ENCODE assay signal across 32 cellular contexts in the genomic region with DNA sequence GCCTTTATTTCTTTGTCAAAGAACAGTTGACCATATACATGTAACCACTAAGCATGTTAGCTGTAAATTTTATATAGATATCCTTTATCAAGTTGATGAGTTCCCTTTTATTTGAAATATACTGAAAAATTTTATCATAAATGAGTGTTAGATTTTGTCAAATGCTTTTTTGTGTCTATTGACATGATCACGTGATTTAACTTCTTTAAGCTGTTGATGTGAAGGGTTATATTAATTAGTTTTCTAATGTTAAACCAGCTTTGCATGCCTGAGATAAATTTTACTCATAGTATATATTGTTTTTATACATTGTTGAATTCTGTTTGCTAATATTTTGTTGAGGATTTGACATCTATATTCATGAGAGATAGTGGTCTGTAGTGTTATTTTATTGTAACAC.
DNase-seq lines count a peak whose midpoint lies in the region; ATAC-seq, FAIRE-seq and TF ChIP-seq lines count a peak whose summit lies in the region.
"Had no signal": no experiment of that assay in that cellular context is flagged by ENCODE, and none has a peak within 500 bp of the region (broad histone marks: within the 10 kb centered on the region; RNA-seq: fewer than 3 reads in every experiment).

No MANE protein-coding gene starts in this region.

- CTCF ChIA-PET in HepG2 (lab: Yijun Ruan, JAX; ENCODE audit: low intra/inter-chr PET ratio, low total read pairs), result no interaction called here
- CTCF ChIA-PET in K562 (lab: Yijun Ruan, JAX; ENCODE audit: low intra/inter-chr PET ratio), result no interaction called here

- H3K36me3 Mint-ChIP-seq in effector memory CD8-positive, alpha-beta T cell (ENCODE audit: insufficient read depth), result no peaks in the 10 kb centered on the region
- H3K36me3 Mint-ChIP-seq: CD14-positive monocyte; CD4-positive, alpha-beta memory T cell; CD4-positive, CD25-positive, alpha-beta regulatory T cell; CD8-positive, alpha-beta memory T cell; CD8-positive, alpha-beta T cell had no signal

- no peak for DNase-seq in HepG2 (ENCODE audit: low spot score)
- DNase-seq in right lobe of liver, result no peak
- DNase-seq in K562 (ENCODE audit: extremely low read depth in 1 of 4, low spot score in 3 of 4), result no peak
- no peak for DNase-seq in effector memory CD8-positive, alpha-beta T cell
- DNase-seq: 8988T; ACHN; AML-193; BE2C; C1 segment of cervical spinal cord; Caco-2; Calu3; CD4-positive, alpha-beta memory T cell; CD4-positive, alpha-beta T cell; CD4-positive, CD25-positive, alpha-beta regulatory T cell; CD8-positive, alpha-beta memory T cell; CD8-positive, alpha-beta T cell; COR-L47; DMS 273 treated with DMSO at 0.1 percent for 48 hours; DMS153; DMS53; DMS79; DMS79 treated with DMSO at 0.1 percent for 48 hours; DND-41; EL had no signal

- H3K36me3 ChIP-seq in HepG2 (replicated peaks in 1 of 2; ENCODE audit: control insufficient read depth in 1 of 2, insufficient read depth in 2 of 2, low read length in 2 of 2) (no peaks in the 10 kb centered on the region), right lobe of liver (no peaks in the 10 kb centered on the region), K562 (ENCODE audit: control insufficient read depth, insufficient read depth, low read length) (no peaks in the 10 kb centered on the region)
- H3K36me3 ChIP-seq: BE2C; BLaER1; BLaER1 treated with 17β-estradiol and CSF1 and Interleukin-3, amounts not matched to agents 10 nM and 100 nM had no signal

- H3K9ac ChIP-seq in HepG2 (ENCODE audit: insufficient read depth, low read depth, low read length) (no peak overlapping the region), K562 (ENCODE audit: insufficient read depth in 1 of 2, low read depth in 2 of 2, low read length in 2 of 2) (no peak overlapping the region)
- H3K9ac ChIP-seq: BLaER1; BLaER1 treated with 17β-estradiol and CSF1 and Interleukin-3, amounts not matched to agents 10 nM and 100 nM had no signal

- TF ChIP-seq RAD21 in HepG2 (CRISPR knock-in tag; IDR thresholded peaks at IDR 0.05) (no peak), K562 (CRISPR knock-in tag; conservative IDR thresholded peaks at IDR 0.05 in 1 of 2, IDR thresholded peaks at IDR 0.05 in 1 of 2) (no peak)

- in situ Hi-C loops in HepG2 (cut with HindIII; ENCODE audit: extremely low pct_ligation_motif_present, low pct_unique_long_range_greater_than_20kb) (no loop called here), K562 (cut with MboI) (no loop called here)

- H3K9me3 ChIP-seq in HepG2 (ENCODE audit: low read length) (no peaks in the 10 kb centered on the region), right lobe of liver (no peaks in the 10 kb centered on the region), K562 (replicated peaks; ENCODE audit: control insufficient read depth, insufficient read depth, low read depth, low read length) (no peaks in the 10 kb centered on the region)
- H3K9me3 ChIP-seq: A549; BE2C; BLaER1; BLaER1 treated with 17β-estradiol and CSF1 and Interleukin-3, amounts not matched to agents 10 nM and 100 nM; Caco-2 had no signal

- no peaks in the 10 kb centered on the region for H3K4me1 Mint-ChIP-seq in effector memory CD8-positive, alpha-beta T cell (ENCODE audit: low read depth in 2 of 2)
- H3K4me1 Mint-ChIP-seq: B cell; CD14-positive monocyte; CD4-positive, alpha-beta memory T cell; CD4-positive, CD25-positive, alpha-beta regulatory T cell; CD8-positive, alpha-beta memory T cell had no signal

- H3K4me3 Mint-ChIP-seq in effector memory CD8-positive, alpha-beta T cell, result no peak overlapping the region
- H3K4me3 Mint-ChIP-seq: B cell; CD14-positive monocyte; CD4-positive, alpha-beta memory T cell; CD4-positive, alpha-beta T cell; CD4-positive, CD25-positive, alpha-beta regulatory T cell; CD8-positive, alpha-beta memory T cell; CD8-positive, alpha-beta T cell had no signal

- H3K27ac Mint-ChIP-seq in effector memory CD8-positive, alpha-beta T cell, result no peak overlapping the region
- H3K27ac Mint-ChIP-seq: B cell; CD14-positive monocyte; CD4-positive, alpha-beta memory T cell; CD4-positive, alpha-beta T cell; CD4-positive, CD25-positive, alpha-beta regulatory T cell; CD8-positive, alpha-beta memory T cell; CD8-positive, alpha-beta T cell had no signal

- FAIRE-seq in HepG2 (lab: Jason Lieb, UNC) (no peak), K562 (lab: Jason Lieb, UNC) (no peak)
- FAIRE-seq: A204.1, A549 had no signal

- no peak for TF ChIP-seq CTCF in HepG2 (CRISPR knock-in tag; IDR thresholded peaks at IDR 0.05)
- no peak for TF ChIP-seq CTCF in right lobe of liver (IDR thresholded peaks at IDR 0.05)
- TF ChIP-seq CTCF in K562 (IDR thresholded peaks at IDR 0.05 in 2 of 3, conservative IDR thresholded peaks at IDR 0.05 in 1 of 3; ENCODE audit: insufficient read depth in 2 of 3, low read depth in 1 of 3, low read length in 3 of 3), result no peak

- H3K79me2 ChIP-seq in HepG2 (ENCODE audit: insufficient read depth, low read length) (no peaks in the 10 kb centered on the region), K562 (ENCODE audit: control insufficient read depth, insufficient read depth, low read length) (no peaks in the 10 kb centered on the region)

- ATAC-seq in HepG2 (no peak), right lobe of liver (no peak), K562 (no peak)
- no peak for ATAC-seq in effector memory CD8-positive, alpha-beta T cell (replicated peaks)
- ATAC-seq: A549; CD8-positive, alpha-beta T cell had no signal

- H3K9me3 Mint-ChIP-seq in effector memory CD8-positive, alpha-beta T cell, result peaks cover 0 to 4% of the 10 kb centered on the region in 2 donors
- H3K9me3 Mint-ChIP-seq: CD14-positive monocyte; CD4-positive, alpha-beta T cell; CD8-positive, alpha-beta T cell had no signal

- H3K4me3 ChIP-seq in HepG2 (replicated peaks in 1 of 3; ENCODE audit: insufficient read depth in 1 of 3, low read depth in 2 of 3, low read length in 3 of 3) (no peak overlapping the region), right lobe of liver (no peak overlapping the region), K562 (no peak overlapping the region)
- H3K4me3 ChIP-seq: A549; BLaER1; BLaER1 treated with 17β-estradiol and CSF1 and Interleukin-3, amounts not matched to agents 10 nM and 100 nM had no signal

- POLR2A ChIA-PET in HepG2 (lab: Yijun Ruan, JAX) (no interaction called here), K562 (lab: Yijun Ruan, JAX) (no interaction called here)

- H3K4me2 ChIP-seq in HepG2 (ENCODE audit: low read depth, low read length) (no peak overlapping the region), K562 (ENCODE audit: insufficient read depth, low read length) (no peak overlapping the region)
- H3K4me2 ChIP-seq: A549; BLaER1; BLaER1 treated with 17β-estradiol and CSF1 and Interleukin-3, amounts not matched to agents 10 nM and 100 nM had no signal

- no peaks in the 10 kb centered on the region for H3K9me1 ChIP-seq in K562 (ENCODE audit: control insufficient read depth, insufficient read depth, low read length)

- whole genome bisulfite sequencing in HepG2 (ENCODE audit: low lambda C conversion rate), result 0% methylated on average over 1 of the region's 1 CpG
- 28% methylated on average over 1 of the region's 1 CpG for WGBS in right lobe of liver (ENCODE audit: insufficient coverage, low coverage, low lambda C conversion rate, missing lambda C conversion rate)
- WGBS in K562 (ENCODE audit: insufficient coverage, low coverage, missing lambda C conversion rate), result 0% methylated on average over 1 of the region's 1 CpG

- no peak for TF ChIP-seq POLR2A in HepG2 (IDR thresholded peaks at IDR 0.05; ENCODE audit: insufficient read depth in 1 of 2, low read depth in 2 of 2, low read length in 2 of 2)
- TF ChIP-seq POLR2A in right lobe of liver (IDR thresholded peaks at IDR 0.05), result no peak
- TF ChIP-seq POLR2A in K562 (conservative IDR thresholded peaks at IDR 0.05), result no peak

- H3K4me1 ChIP-seq in HepG2 (ENCODE audit: insufficient read depth, low read length), result no peaks in the 10 kb centered on the region
- H3K4me1 ChIP-seq in right lobe of liver, result no peaks in the 10 kb centered on the region
- H3K4me1 ChIP-seq in K562 (replicated peaks in 1 of 2; ENCODE audit: control insufficient read depth in 2 of 2, insufficient read depth in 2 of 2, low read length in 2 of 2), result no peaks in the 10 kb centered on the region
- H3K4me1 ChIP-seq: A549; BE2C; BLaER1; BLaER1 treated with 17β-estradiol and CSF1 and Interleukin-3, amounts not matched to agents 10 nM and 100 nM; Caco-2 had no signal

- H2AFZ ChIP-seq in HepG2 (ENCODE audit: low read length), result no peak overlapping the region
- H2AFZ ChIP-seq in K562 (ENCODE audit: low read depth, low read length), result no peak overlapping the region

- H3K27me3 ChIP-seq in HepG2 (ENCODE audit: control insufficient read depth in 1 of 2, insufficient read depth in 2 of 2, low read length in 2 of 2) (no peaks in the 10 kb centered on the region), right lobe of liver (no peaks in the 10 kb centered on the region), K562 (ENCODE audit: control insufficient read depth in 2 of 2, insufficient read depth in 2 of 2, low read length in 2 of 2) (no peaks in the 10 kb centered on the region)
- H3K27me3 ChIP-seq: BE2C; BLaER1; BLaER1 treated with 17β-estradiol and CSF1 and Interleukin-3, amounts not matched to agents 10 nM and 100 nM had no signal

- no peaks in the 10 kb centered on the region for H4K20me1 ChIP-seq in HepG2 (ENCODE audit: insufficient read depth, low read length)
- no peaks in the 10 kb centered on the region for H4K20me1 ChIP-seq in K562 (replicated peaks; ENCODE audit: control insufficient read depth, insufficient read depth, low read length)
- H4K20me1 ChIP-seq: BLaER1; BLaER1 treated with 17β-estradiol and CSF1 and Interleukin-3, amounts not matched to agents 10 nM and 100 nM had no signal

- intact Hi-C loops in HepG2 (cut with micrococcal nuclease; ENCODE audit: unreplicated experiment), result no loop called here
- intact Hi-C loops in right lobe of liver (cut with DNase I), result no loop called here
- intact Hi-C loops in K562 (cut with micrococcal nuclease), result no loop called here

- no peak for TF ChIP-seq EP300 in HepG2 (IDR thresholded peaks at IDR 0.05; ENCODE audit: low read depth in 2 of 2, low read length in 2 of 2)
- no peak for TF ChIP-seq EP300 in HepG2 (CRISPR knock-in tag; IDR thresholded peaks at IDR 0.05; ENCODE audit: borderline replicate concordance)
- TF ChIP-seq EP300 in K562 (IDR thresholded peaks at IDR 0.05; ENCODE audit: low read length), result no peak

- H3K27me3 Mint-ChIP-seq in effector memory CD8-positive, alpha-beta T cell, result no peaks in the 10 kb centered on the region
- H3K27me3 Mint-ChIP-seq: B cell; CD4-positive, alpha-beta memory T cell; CD4-positive, alpha-beta T cell; CD4-positive, CD25-positive, alpha-beta regulatory T cell; CD8-positive, alpha-beta memory T cell had no signal

- H3K27ac ChIP-seq in HepG2 (ENCODE audit: extremely low read length, insufficient read depth, low read length) (no peak overlapping the region), right lobe of liver (no peak overlapping the region), K562 (ENCODE audit: extremely low read depth, low read depth, low read length) (no peak overlapping the region)
- H3K27ac ChIP-seq: 22Rv1; A549; BLaER1; BLaER1 treated with 17β-estradiol and CSF1 and Interleukin-3, amounts not matched to agents 10 nM and 100 nM; C4-2B had no signal

- BruUV-seq in HepG2 (replicated peaks; lab: Mats Ljungman, UMichigan) (no TSS peak), K562 (replicated peaks; lab: Mats Ljungman, UMichigan) (no TSS peak)

TF ChIP-seq in HepG2, 621 proteins besides CTCF, POLR2A, EP300 and RAD21 (continues in another document):
- TF ChIP-seq RAD51 (IDR thresholded peaks at IDR 0.05; ENCODE audit: borderline replicate concordance), result peak; percentile 62

Comparison
In these comparisons a context has a peak if more than half of its experiments do, and no peak if none do; other contexts are left out.
1. Of the 241 proteins assayed by ChIP-seq in both HepG2 and K562: peak only in HepG2: RAD51; only in K562: TFE3; in both: none; in neither: 239.